ENCODE assay signal across 15 cellular contexts in the genomic region with DNA sequence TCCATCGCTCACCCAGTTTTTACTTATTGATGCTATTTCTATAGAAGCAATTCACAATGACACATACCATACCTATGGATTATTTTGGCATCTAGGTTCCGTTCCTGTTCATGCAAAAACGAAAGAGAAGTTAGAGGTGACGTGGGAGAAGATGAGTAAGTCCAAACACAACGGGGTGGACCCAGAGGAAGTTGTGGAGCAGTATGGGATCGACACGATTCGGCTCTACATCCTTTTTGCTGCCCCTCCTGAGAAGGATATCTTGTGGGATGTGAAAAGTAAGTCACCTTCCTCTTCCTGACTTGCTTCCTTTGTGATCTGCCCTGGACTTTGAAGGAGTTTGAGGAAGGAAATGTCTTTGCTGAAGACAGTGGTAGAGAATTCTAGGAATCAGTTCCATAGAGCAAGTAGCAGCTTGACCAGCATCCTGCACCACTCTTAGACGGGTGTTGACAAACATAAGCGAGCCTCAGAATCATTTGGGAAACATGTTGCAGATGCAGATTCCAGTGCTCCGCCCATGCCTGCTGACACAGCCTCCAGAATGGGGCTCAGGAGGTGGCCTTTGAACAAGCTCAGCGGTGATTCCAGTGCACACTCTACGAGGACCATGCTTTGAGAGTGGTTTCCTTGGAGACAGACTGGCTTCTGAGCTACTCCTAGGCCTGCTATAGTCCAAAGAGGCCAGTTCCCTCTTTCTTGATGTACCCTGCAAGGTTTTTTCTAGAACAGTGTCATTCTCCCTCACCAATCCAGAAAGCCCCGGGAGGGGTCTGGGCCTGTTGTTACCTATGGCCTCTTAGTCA.
DNase-seq lines count a peak whose midpoint lies in the region; ATAC-seq and TF ChIP-seq lines count a peak whose summit lies in the region.
"Had no signal": no experiment of that assay in that cellular context is flagged by ENCODE, and none has a peak within 500 bp of the region (broad histone marks: within the 10 kb centered on the region; RNA-seq: fewer than 3 reads in every experiment).

No MANE protein-coding gene starts in this region.

- DNase-seq in HPDE6-E6E7 (ENCODE audit: extremely low spot score) (peak; percentile 9), brain microvascular endothelial cell (no peak), right lobe of liver (no peak), psoas muscle (no peak), GOT3 (lab: John Stamatoyannopoulos, UW) (no peak), activated gamma-delta T cell (lab: John Stamatoyannopoulos, UW) (no peak)
- DNase-seq: Kasumi-1, NCI-H1105 treated with DMSO at 0.1 percent for 48 hours, NCI-H187 treated with DMSO at 0.1 percent for 48 hours, NCI-H2171 treated with DMSO at 0.1 percent for 48 hours, NCI-H524, Peyer's patch, Right ventricle myocardium superior had no signal

- intact Hi-C loops in right lobe of liver (cut with DNase I) (loop anchor here in 1 of 2 donors (10.0 kb wide), 1 partner anchor 159 kb away; no protein-coding TSS in a partner anchor), psoas muscle (cut with DNase I) (no loop called here)

- H3K9me3 ChIP-seq in right lobe of liver = no peaks in the 10 kb centered on the region
- H3K9me3 ChIP-seq in psoas muscle = no peaks in the 10 kb centered on the region
- H3K9me3 ChIP-seq: BLaER1 treated with 17β-estradiol and CSF1 and Interleukin-3, amounts not matched to agents 10 nM and 100 nM; Peyer's patch had no signal

- H3K4me3 ChIP-seq in brain microvascular endothelial cell (ENCODE audit: low read depth, low read length) (no peak overlapping the region), right lobe of liver (no peak overlapping the region), psoas muscle (no peak overlapping the region)
- H3K4me3 ChIP-seq: BLaER1 treated with 17β-estradiol and CSF1 and Interleukin-3, amounts not matched to agents 10 nM and 100 nM; Peyer's patch had no signal

- TF ChIP-seq POLR2A in right lobe of liver (IDR thresholded peaks at IDR 0.05) = no peak

- H3K27ac ChIP-seq in brain microvascular endothelial cell (peak overlapping the region; percentile 26), right lobe of liver (no peak overlapping the region), psoas muscle (peak overlapping the region; percentile 72)

- H3K4me1 ChIP-seq in right lobe of liver = peaks cover 0 to 4% (median 1%) of the 10 kb centered on the region in 4 donors
- peaks cover 13% of the 10 kb centered on the region for H3K4me1 ChIP-seq in psoas muscle
- H3K4me1 ChIP-seq: Peyer's patch had no signal

- WGBS in right lobe of liver (ENCODE audit: insufficient coverage, low coverage, low lambda C conversion rate, missing lambda C conversion rate) = 56% methylated on average over 10 of the region's 14 CpGs
- WGBS in psoas muscle, 3 donors = 82 to 86% (median 86%) methylated on average over 14 of the region's 14 CpGs

- TF ChIP-seq CTCF in brain microvascular endothelial cell (IDR thresholded peaks at IDR 0.05; ENCODE audit: low read depth, low read length, missing control alignments) = no peak
- TF ChIP-seq CTCF in right lobe of liver (IDR thresholded peaks at IDR 0.05) = no peak
- no peak for TF ChIP-seq CTCF in psoas muscle (IDR thresholded peaks at IDR 0.05)

- peak; percentile 10 to 53 (median 33) for ATAC-seq in right lobe of liver
- ATAC-seq in psoas muscle = peak in 1 of 4 donors; percentile 38
- no peak for ATAC-seq in GM18907 (IDR thresholded peaks at IDR 0.05; ENCODE audit: unreplicated experiment)

- H3K27me3 ChIP-seq in brain microvascular endothelial cell (replicated peaks) = no peaks in the 10 kb centered on the region
- no peaks in the 10 kb centered on the region for H3K27me3 ChIP-seq in right lobe of liver
- H3K27me3 ChIP-seq in psoas muscle (ENCODE audit: insufficient read depth in 3 of 3, low read length in 2 of 3) = no peaks in the 10 kb centered on the region
- H3K27me3 ChIP-seq: BLaER1 treated with 17β-estradiol and CSF1 and Interleukin-3, amounts not matched to agents 10 nM and 100 nM; Peyer's patch had no signal

- in situ Hi-C loops in brain microvascular endothelial cell (cut with HindIII; ENCODE audit: low pct_ligation_motif_present, low sequenced_read_pairs) = loop anchor here (25.0 kb wide), 1 partner anchor 479 kb away; a partner anchor contains a TSS

- peaks cover 11% of the 10 kb centered on the region for H3K36me3 ChIP-seq in brain microvascular endothelial cell (replicated peaks)
- peaks cover 0 to 15% (median 0%) of the 10 kb centered on the region in 4 donors for H3K36me3 ChIP-seq in right lobe of liver
- peaks cover 3 to 46% of the 10 kb centered on the region in 2 donors for H3K36me3 ChIP-seq in psoas muscle (ENCODE audit: insufficient read depth in 1 of 2, low read depth in 1 of 2)

Comparison
In these comparisons a context has a peak if more than half of its experiments do, and no peak if none do; other contexts are left out.
1. H3K27ac ChIP-seq: peak in brain microvascular endothelial cell (single experiment) and psoas muscle (single experiment); none in right lobe of liver (0 of 3).